ENCODE assay signal across 26 cellular contexts in the genomic region with DNA sequence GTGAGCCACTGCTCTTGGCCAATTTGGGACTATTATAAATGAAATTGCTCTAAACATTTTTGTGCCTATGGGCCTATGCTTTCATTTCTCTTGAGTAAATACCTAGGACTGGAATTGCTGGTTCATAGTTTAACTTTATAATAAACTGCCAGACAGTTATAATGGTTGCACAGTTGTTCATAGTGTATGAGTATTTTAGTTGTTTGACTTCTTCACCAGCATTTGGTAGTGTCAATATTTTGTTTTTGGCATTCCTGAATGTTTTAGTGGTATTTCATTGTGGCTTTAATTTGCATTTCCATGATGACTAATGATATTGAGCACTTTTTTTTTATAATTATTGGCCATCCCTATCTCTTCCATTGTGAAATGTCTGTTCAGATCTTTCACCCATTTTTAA.
"Had no signal": no experiment of that assay in that cellular context is flagged by ENCODE, and none has a peak within 500 bp of the region (broad histone marks: within the 10 kb centered on the region; RNA-seq: fewer than 3 reads in every experiment).

No MANE protein-coding gene starts in this region.

- H3K27ac Mint-ChIP-seq: activated naive CD4-positive, alpha-beta T cell treated with anti-CD3 and anti-CD28 coated beads, Interleukin-2, amount 50 U/mL, for 72 hours; activated T-cell treated with anti-CD3 and anti-CD28 coated beads, Interleukin-2, amount 50 U/mL, for 24 hours; activated T-helper 17 cell treated with anti-CD3 and anti-CD28 coated beads, Interleukin-2, amount 50 U/mL, for 72 hours; endodermal cell; immature natural killer cell; naive B cell; type B pancreatic cell had no signal

- H3K4me3 Mint-ChIP-seq: activated T-cell treated with anti-CD3 and anti-CD28 coated beads, Interleukin-2, amount 50 U/mL, for 24 hours; activated T-helper 17 cell treated with anti-CD3 and anti-CD28 coated beads, Interleukin-2, amount 50 U/mL, for 72 hours; endodermal cell; immature natural killer cell; type B pancreatic cell had no signal

- H3K27ac ChIP-seq: esophagus squamous epithelium, hepatocyte, left lung, sigmoid colon, thoracic aorta, vagina had no signal

- H3K79me2 ChIP-seq: hepatocyte had no signal

- H2AFZ ChIP-seq: hepatocyte had no signal

- H3K27me3 ChIP-seq: esophagus squamous epithelium, hepatocyte, left lung, sigmoid colon, vagina had no signal

- H3K4me1 ChIP-seq: left lung, sigmoid colon, vagina had no signal

- H3K9me3 Mint-ChIP-seq: activated naive CD4-positive, alpha-beta T cell treated with anti-CD3 and anti-CD28 coated beads, Interleukin-2, amount 50 U/mL, for 72 hours; activated T-cell treated with anti-CD3 and anti-CD28 coated beads, Interleukin-2, amount 50 U/mL, for 24 hours; activated T-helper 17 cell treated with anti-CD3 and anti-CD28 coated beads, Interleukin-2, amount 50 U/mL, for 72 hours; immature natural killer cell; naive B cell; type B pancreatic cell had no signal

- H3K36me3 ChIP-seq: thoracic aorta had no signal

- H3K9me3 ChIP-seq: esophagus squamous epithelium, left lung, sigmoid colon, thoracic aorta, vagina had no signal

- H3K27me3 Mint-ChIP-seq: activated T-cell treated with anti-CD3 and anti-CD28 coated beads, Interleukin-2, amount 50 U/mL, for 24 hours; activated T-helper 17 cell treated with anti-CD3 and anti-CD28 coated beads, Interleukin-2, amount 50 U/mL, for 72 hours; naive B cell; type B pancreatic cell had no signal

- H3K4me3 ChIP-seq: esophagus squamous epithelium, hepatocyte, left lung, lung, sigmoid colon, thoracic aorta, vagina had no signal

- ATAC-seq: activated naive CD4-positive, alpha-beta T cell treated with anti-CD3 and anti-CD28 coated beads, Interleukin-2, amount 50 U/mL, for 72 hours; activated T-helper 17 cell treated with anti-CD3 and anti-CD28 coated beads, Interleukin-2, amount 50 U/mL, for 72 hours; left lung had no signal

- H3K4me1 Mint-ChIP-seq: activated T-helper 17 cell treated with anti-CD3 and anti-CD28 coated beads, Interleukin-2, amount 50 U/mL, for 72 hours; immature natural killer cell had no signal

- H3K4me2 ChIP-seq: hepatocyte had no signal

- DNase-seq: activated CD4-positive, alpha-beta T cell treated with anti-CD3 and anti-CD28 coated beads for 1 hour; activated CD4-positive, alpha-beta T cell treated with anti-CD3 and anti-CD28 coated beads, Interleukin-2, amount 50 U/mL, for 1 hour; activated CD8-positive, alpha-beta memory T cell treated with anti-CD3 and anti-CD28 coated beads for 24 hours; activated CD8-positive, alpha-beta memory T cell treated with anti-CD3 and anti-CD28 coated beads, Interleukin-2, amount 50 U/mL, for 4 hours; activated T-cell treated with anti-CD3 and anti-CD28 coated beads, Interleukin-2, amount 50 U/mL, for 24 hours; cerebellar nuclear complex; cortex of kidney; endodermal cell; esophagus squamous epithelium; glutamatergic neuron; immature natural killer cell; left lung; naive B cell; nucleus accumbens; retina; sigmoid colon; stimulated activated CD4-positive, alpha-beta T cell treated with anti-CD3 and anti-CD28 coated beads, Interleukin-2, amount 100 ng/mL, for 48 hours; stimulated activated naive CD4-positive, alpha-beta T cell; T-helper 9 cell had no signal
